In genomic region chr3:48997102-48997637, GRCh38 we compare ENCODE assay signal across 27 cellular contexts. TPM values are rescaled to one million over a fixed set of nuclear protein-coding genes. Genes with fewer than 3 reads are reported as not detected.
A peak's percentile ranks its signal among the peaks of the same experiment; 100 is the strongest.
DNase-seq lines count a peak whose midpoint lies in the region; ATAC-seq and TF ChIP-seq lines count a peak whose summit lies in the region.
"Had no signal": no experiment of that assay in that cellular context is flagged by ENCODE, and none has a peak within 500 bp of the region (broad histone marks: within the 10 kb centered on the region; RNA-seq: fewer than 3 reads in every experiment).

No MANE protein-coding gene starts in this region.

- intact Hi-C loops in HCT116 (cut with micrococcal nuclease) (no loop called here), sciatic nerve (cut with DNase I) (no loop called here)

- H3K4me3 Mint-ChIP-seq in activated T-helper 17 cell treated with anti-CD3 and anti-CD28 coated beads, Interleukin-2, amount 50 U/mL, for 72 hours = no peak overlapping the region
- H3K4me3 Mint-ChIP-seq: CD8-positive, alpha-beta T cell; T-cell had no signal

- H3K4me3 ChIP-seq in HCT116 (replicated peaks in 1 of 2; ENCODE audit: low read depth in 1 of 2, low read length in 2 of 2) (no peak overlapping the region), mucosa of stomach (ENCODE audit: low read length) (no peak overlapping the region)
- H3K4me3 ChIP-seq: adrenal gland, cardiac muscle cell, neural progenitor cell, upper lobe of left lung had no signal

- no peaks in the 10 kb centered on the region for H3K9me3 ChIP-seq in HCT116 (ENCODE audit: control insufficient read depth in 1 of 2, insufficient read depth in 1 of 2, low read depth in 1 of 2, low read length in 2 of 2)
- H3K9me3 ChIP-seq in mucosa of stomach (ENCODE audit: control insufficient read depth, low read length) = no peaks in the 10 kb centered on the region
- H3K9me3 ChIP-seq: adrenal gland, upper lobe of left lung had no signal

- RAD21 ChIA-PET in HCT116 (lab: Charles Lee; ENCODE audit: low non-redundant PET in 1 of 2, low total read pairs in 2 of 2, uncharacterized antibody in 2 of 2, unreplicated experiment in 2 of 2) = no interaction called here

- no peaks in the 10 kb centered on the region for H3K27me3 ChIP-seq in HCT116 (ENCODE audit: insufficient read depth, low read length)
- H3K27me3 ChIP-seq in mucosa of stomach (ENCODE audit: control insufficient read depth, insufficient read depth, low read length) = no peaks in the 10 kb centered on the region
- H3K27me3 ChIP-seq: adrenal gland, cardiac muscle cell, neural progenitor cell, upper lobe of left lung had no signal

- no peak for TF ChIP-seq RAD21 in HCT116 (IDR thresholded peaks at IDR 0.05; ENCODE audit: low read depth)

- POLR2A ChIA-PET in HCT116 (lab: Charles Lee) = no interaction called here

- no TSS peak for BruUV-seq in HCT116 (replicated peaks; lab: Mats Ljungman, UMichigan)

- H3K9me2 ChIP-seq in HCT116 (ENCODE audit: insufficient read depth) = no peaks in the 10 kb centered on the region

- no peak overlapping the region for H2AFZ ChIP-seq in HCT116 (ENCODE audit: low read depth, low read length, poor library complexity, severe bottlenecking)
- H2AFZ ChIP-seq: neural progenitor cell had no signal

- DNase-seq in HCT116 (ENCODE audit: low read depth, low spot score) (no peak), sciatic nerve (ENCODE audit: low spot score) (no peak), AML-193 (lab: John Stamatoyannopoulos, UW) (no peak)
- DNase-seq: activated CD4-positive, alpha-beta T cell treated with anti-CD3 and anti-CD28 coated beads, Interleukin-2, amount 50 U/mL, for 4 hours; activated CD8-positive, alpha-beta memory T cell treated with anti-CD3 and anti-CD28 coated beads, Interleukin-2, amount 50 U/mL, for 48 hours; activated gamma-delta T cell; adrenal gland; CD8-positive, alpha-beta T cell; DMS53; foreskin melanocyte; H9; islet precursor cell; MV-4-11; NCI-H1694; NCI-H748 treated with DMSO at 0.1 percent for 48 hours; OCI-M1; SHP77; small intestine; T-cell; upper lobe of left lung had no signal

- H3K36me3 ChIP-seq in HCT116 (ENCODE audit: control insufficient read depth in 1 of 2, insufficient read depth in 2 of 2, low read length in 2 of 2) = peaks cover 3 to 6% of the 10 kb centered on the region in 2 experiments; a peak in 2 of 4 replicates
- no peaks in the 10 kb centered on the region for H3K36me3 ChIP-seq in mucosa of stomach (ENCODE audit: control insufficient read depth, insufficient read depth, low read length)
- H3K36me3 ChIP-seq: neural progenitor cell had no signal

- H3K27ac ChIP-seq in HCT116 (ENCODE audit: low read depth, low read length) = no peak overlapping the region
- H3K27ac ChIP-seq: cardiac muscle cell, KMS-11, neural progenitor cell, upper lobe of left lung, VCaP had no signal

- H3K27me3 Mint-ChIP-seq in activated T-helper 17 cell treated with anti-CD3 and anti-CD28 coated beads, Interleukin-2, amount 50 U/mL, for 72 hours = no peaks in the 10 kb centered on the region
- H3K27me3 Mint-ChIP-seq: T-cell had no signal

- H3K4me1 Mint-ChIP-seq in activated T-helper 17 cell treated with anti-CD3 and anti-CD28 coated beads, Interleukin-2, amount 50 U/mL, for 72 hours = peaks cover 12% of the 10 kb centered on the region

- H3K27ac Mint-ChIP-seq in activated T-helper 17 cell treated with anti-CD3 and anti-CD28 coated beads, Interleukin-2, amount 50 U/mL, for 72 hours = peak overlapping the region; percentile 41
- H3K27ac Mint-ChIP-seq: CD8-positive, alpha-beta T cell; T-cell had no signal

- peaks cover 23% of the 10 kb centered on the region for H3K79me2 ChIP-seq in HCT116 (ENCODE audit: insufficient read depth, low read length)

- H3K4me1 ChIP-seq in HCT116 (ENCODE audit: control insufficient read depth in 1 of 2, insufficient read depth in 2 of 2, low read length in 2 of 2) (no peaks in the 10 kb centered on the region; a peak in 1 of 4 replicates), mucosa of stomach (ENCODE audit: control insufficient read depth, insufficient read depth, low read length) (no peaks in the 10 kb centered on the region)
- H3K4me1 ChIP-seq: adrenal gland had no signal

- no peak overlapping the region for H3K9ac ChIP-seq in HCT116 (ENCODE audit: low read length)
- H3K9ac ChIP-seq in mucosa of stomach (ENCODE audit: low read length) = peak overlapping the region; percentile 25
- H3K9ac ChIP-seq: KMS-11, neural progenitor cell had no signal

- H3K36me3 Mint-ChIP-seq in activated T-helper 17 cell treated with anti-CD3 and anti-CD28 coated beads, Interleukin-2, amount 50 U/mL, for 72 hours (ENCODE audit: low read depth) = peaks cover 30% of the 10 kb centered on the region

- no peak overlapping the region for H3K4me2 ChIP-seq in HCT116 (ENCODE audit: low read length)
- H3K4me2 ChIP-seq: KMS-11, neural progenitor cell had no signal

- TF ChIP-seq POLR2A in HCT116 (IDR thresholded peaks at IDR 0.05; ENCODE audit: borderline replicate concordance, extremely low read depth, insufficient read depth, insufficient read length) = no peak

- H3K9me3 Mint-ChIP-seq in activated T-helper 17 cell treated with anti-CD3 and anti-CD28 coated beads, Interleukin-2, amount 50 U/mL, for 72 hours = no peaks in the 10 kb centered on the region
- H3K9me3 Mint-ChIP-seq: CD8-positive, alpha-beta T cell; H9; neural progenitor cell; T-cell had no signal

- ATAC-seq in HCT116 = peak; percentile 20; the same call in 1 of the 2 replicates
- no peak for ATAC-seq in activated T-helper 17 cell treated with anti-CD3 and anti-CD28 coated beads, Interleukin-2, amount 50 U/mL, for 72 hours (replicated peaks)
- ATAC-seq in sciatic nerve = no peak
- ATAC-seq in GM19395 (IDR thresholded peaks at IDR 0.05; ENCODE audit: unreplicated experiment) = no peak
- ATAC-seq: CD8-positive, alpha-beta T cell; T-cell had no signal

- TF ChIP-seq CTCF in HCT116 (IDR thresholded peaks at IDR 0.05 in 2 of 3, conservative IDR thresholded peaks at IDR 0.05 in 1 of 3; ENCODE audit: borderline replicate concordance in 1 of 3, insufficient read depth in 1 of 3, low read depth in 2 of 3, low read length in 2 of 3) = no peak

- CTCF ChIA-PET in HCT116 (lab: Charles Lee) = interaction anchor here (1.4 kb wide), 1 partner anchor 9 kb away, joined by 5 read pairs; no protein-coding TSS in a partner anchor

- H4K20me1 ChIP-seq in HCT116 (ENCODE audit: insufficient read depth) = no peaks in the 10 kb centered on the region

TF ChIP-seq in HCT116, 20 proteins besides CTCF, POLR2A, EP300 and RAD21:
- no peak for TF ChIP-seq FOSL1 (IDR thresholded peaks at IDR 0.05; ENCODE audit: low read depth)

RNA-seq across cellular contexts. Expression of gene P4HTM, which starts 7.1 kb away (rescaled TPM):
- total RNA-seq in HCT116 (2021; ENCODE audit: unreplicated experiment) (60.5 TPM), sciatic nerve (40.1 TPM)
- polyA plus RNA-seq in HCT116 (2012) = 59.7 and 67.7 TPM in 2 replicates
- 10 to 100 TPM; 32.2 to 44.9 TPM for total RNA-seq in activated T-helper 17 cell treated with anti-CD3 and anti-CD28 coated beads, Interleukin-2, amount 50 U/mL, for 72 hours

RNA-seq across cellular contexts. Expression of gene WDR6, which starts 10.0 kb away (rescaled TPM):
- total RNA-seq in HCT116 (2021; ENCODE audit: unreplicated experiment) (174 TPM), sciatic nerve (149 TPM)
- 149 and 156 TPM in 2 replicates for polyA plus RNA-seq in HCT116 (2012)
- total RNA-seq in activated T-helper 17 cell treated with anti-CD3 and anti-CD28 coated beads, Interleukin-2, amount 50 U/mL, for 72 hours = 100 to 1,000 TPM; 154 to 208 TPM

RNA-seq across cellular contexts. Expression of gene DALRD3, which starts 21.2 kb away (rescaled TPM):
- total RNA-seq in HCT116 (2021; ENCODE audit: unreplicated experiment) (42.9 TPM), sciatic nerve (18.7 TPM)
- polyA plus RNA-seq in HCT116 (2012) = 59.5 TPM in 2 replicates
- total RNA-seq in activated T-helper 17 cell treated with anti-CD3 and anti-CD28 coated beads, Interleukin-2, amount 50 U/mL, for 72 hours = 10 to 100 TPM; 20.9 to 21.2 TPM

RNA-seq across cellular contexts. Expression of gene NDUFAF3, which starts 24.8 kb away (rescaled TPM):
- total RNA-seq in HCT116 (2021; ENCODE audit: unreplicated experiment) (91.0 TPM), sciatic nerve (75.1 TPM)
- polyA plus RNA-seq in HCT116 (2012) = 124 TPM in 2 replicates
- total RNA-seq in activated T-helper 17 cell treated with anti-CD3 and anti-CD28 coated beads, Interleukin-2, amount 50 U/mL, for 72 hours = 10 to 100 TPM; 40.6 to 56.7 TPM

RNA-seq across cellular contexts. Expression of gene IMPDH2, which starts 32.0 kb away (rescaled TPM):
- total RNA-seq in HCT116 (2021; ENCODE audit: unreplicated experiment) (599 TPM), sciatic nerve (121 TPM)
- polyA plus RNA-seq in HCT116 (2012) = 679 and 749 TPM in 2 replicates
- total RNA-seq in activated T-helper 17 cell treated with anti-CD3 and anti-CD28 coated beads, Interleukin-2, amount 50 U/mL, for 72 hours = 100 to 1,000 TPM; 460 to 479 TPM
